Comparison of ENCODE assay signal across 1 cellular context in genomic region chr9:2241875-2242741, GRCh38.
A peak's percentile ranks its signal among the peaks of the same experiment; 100 is the strongest.
TF ChIP-seq lines count a peak whose summit lies in the region.

No MANE protein-coding gene starts in this region.

TF ChIP-seq in HepG2, 621 proteins besides CTCF, POLR2A, EP300 and RAD21 (continued from another document and continues in another):
- no peak for TF ChIP-seq ZNF776 (CRISPR knock-in tag; IDR thresholded peaks at IDR 0.05)
- peak; percentile 56; the same call in 1 of the 2 replicates for TF ChIP-seq HNF4G (IDR thresholded peaks at IDR 0.05; ENCODE audit: borderline replicate concordance, low read depth, low read length)
- no peak for TF ChIP-seq HNF4G (CRISPR knock-in tag; IDR thresholded peaks at IDR 0.05; ENCODE audit: borderline replicate concordance, low read depth)
- TF ChIP-seq ZNF484 (CRISPR knock-in tag; IDR thresholded peaks at IDR 0.05; ENCODE audit: borderline replicate concordance, low read depth) = no peak
- TF ChIP-seq GMEB2 (CRISPR knock-in tag; IDR thresholded peaks at IDR 0.05; ENCODE audit: low read depth) = no peak
- TF ChIP-seq HNF4A (CRISPR knock-in tag; IDR thresholded peaks at IDR 0.05) = peak; percentile 38
- TF ChIP-seq ZNF101 (CRISPR knock-in tag; IDR thresholded peaks at IDR 0.05; ENCODE audit: borderline replicate concordance, low read depth) = no peak
- no peak for TF ChIP-seq HBP1 (CRISPR knock-in tag; IDR thresholded peaks at IDR 0.05; ENCODE audit: low read depth)
- TF ChIP-seq STAT6 (CRISPR knock-in tag; IDR thresholded peaks at IDR 0.05; ENCODE audit: borderline replicate concordance) = no peak
- TF ChIP-seq NFYB (CRISPR knock-in tag; IDR thresholded peaks at IDR 0.05) = peak; percentile 35; the same call in 1 of the 2 replicates
- TF ChIP-seq NFKBIZ (CRISPR knock-in tag; IDR thresholded peaks at IDR 0.05) = 0 out of 2 replicates have a peak, but pooled peaks have one; percentile 54
- TF ChIP-seq TFE3 (CRISPR knock-in tag; IDR thresholded peaks at IDR 0.05) = peak; percentile 24; the same call in 1 of the 2 replicates
- peak; percentile 62; the same call in 1 of the 2 replicates for TF ChIP-seq MIXL1 (CRISPR knock-in tag; IDR thresholded peaks at IDR 0.05)
- peak; percentile 32; the same call in 1 of the 2 replicates for TF ChIP-seq MYPOP (CRISPR knock-in tag; IDR thresholded peaks at IDR 0.05)
- TF ChIP-seq ZNF841 (CRISPR knock-in tag; IDR thresholded peaks at IDR 0.05; ENCODE audit: borderline replicate concordance) = 0 out of 2 replicates have a peak, but pooled peaks have one; percentile 51
- no peak for TF ChIP-seq ZNF20 (CRISPR knock-in tag; IDR thresholded peaks at IDR 0.05)
- TF ChIP-seq KAT8 (CRISPR knock-in tag; IDR thresholded peaks at IDR 0.05) = peak; percentile 64; the same call in 1 of the 2 replicates
- TF ChIP-seq POLR2G (IDR thresholded peaks at IDR 0.05; ENCODE audit: low read depth, low read length) = peak; percentile 78
- no peak for TF ChIP-seq ATF4 (CRISPR knock-in tag; IDR thresholded peaks at IDR 0.05)
- TF ChIP-seq JARID2 (CRISPR knock-in tag; IDR thresholded peaks at IDR 0.05; ENCODE audit: insufficient replicate concordance) = no peak
- peak; percentile 74 for TF ChIP-seq POGZ (CRISPR knock-in tag; IDR thresholded peaks at IDR 0.05)
- TF ChIP-seq LRRFIP1 (CRISPR knock-in tag; conservative IDR thresholded peaks at IDR 0.05) = no peak
- no peak for TF ChIP-seq CCDC6 (CRISPR knock-in tag; IDR thresholded peaks at IDR 0.05)
- no peak for TF ChIP-seq MNT (IDR thresholded peaks at IDR 0.05)
- no peak for TF ChIP-seq ZNF414 (CRISPR knock-in tag; IDR thresholded peaks at IDR 0.05)
- TF ChIP-seq CAMTA2 (CRISPR knock-in tag; IDR thresholded peaks at IDR 0.05; ENCODE audit: borderline replicate concordance) = 0 out of 2 replicates have a peak, but pooled peaks have one; percentile 31
- no peak for TF ChIP-seq SKIL (CRISPR knock-in tag; IDR thresholded peaks at IDR 0.05; ENCODE audit: borderline replicate concordance)
- TF ChIP-seq ETV5 (CRISPR knock-in tag; IDR thresholded peaks at IDR 0.05; ENCODE audit: borderline replicate concordance) = no peak; the same call in 1 of the 2 replicates
- TF ChIP-seq PRMT3 (CRISPR knock-in tag; IDR thresholded peaks at IDR 0.05; ENCODE audit: borderline replicate concordance, low read depth) = no peak
- TF ChIP-seq ZNF281 (CRISPR knock-in tag; IDR thresholded peaks at IDR 0.05; ENCODE audit: borderline replicate concordance) = no peak
- 0 out of 2 replicates have a peak, but pooled peaks have one; percentile 21 for TF ChIP-seq ZBTB43 (CRISPR knock-in tag; conservative IDR thresholded peaks at IDR 0.05)
